8 cellular contexts compared by ENCODE assay signal in the genomic region with DNA sequence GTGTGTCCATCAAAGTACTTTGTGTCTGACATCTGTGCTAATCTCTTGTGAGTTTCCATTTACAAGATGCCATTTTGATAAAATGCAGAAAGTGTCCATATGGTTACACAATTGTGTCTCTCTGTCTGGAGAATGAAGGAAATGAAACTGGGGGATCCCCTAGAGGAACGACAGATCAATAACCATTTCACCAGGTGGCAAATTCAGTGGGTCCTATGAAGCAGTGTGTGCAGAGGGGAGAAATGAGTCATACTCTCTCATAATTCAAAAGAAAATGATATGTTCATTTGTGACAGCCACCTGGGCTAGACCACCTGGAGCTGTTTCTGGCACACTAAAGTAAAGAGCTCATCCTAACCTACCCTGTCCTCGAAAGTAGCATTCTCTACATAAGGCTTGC. TPM values are rescaled to one million over a fixed set of nuclear protein-coding genes. Genes with fewer than 3 reads are reported as not detected.
DNase-seq lines count a peak whose midpoint lies in the region; ATAC-seq and TF ChIP-seq lines count a peak whose summit lies in the region.

No MANE protein-coding gene starts in this region.

- H3K4me1 Mint-ChIP-seq in T-cell, result peaks cover 48 to 64% (median 63%) of the 10 kb centered on the region in 3 donors
- H3K4me1 Mint-ChIP-seq in nephron progenitor cell, result peaks cover 53% of the 10 kb centered on the region

- H3F3A ChIP-seq in PC-9 (ENCODE audit: insufficient read depth, low read depth), result peaks cover 6% of the 10 kb centered on the region; the same call in 1 of the 2 replicates

- H3K27ac Mint-ChIP-seq in T-cell (peak overlapping the region; percentile 70 to 83), nephron progenitor cell (no peak overlapping the region)

- CTCF ChIA-PET in T-cell (lab: Charles Lee), result no interaction called here
- CTCF ChIA-PET in PC-9 (lab: Charles Lee), result no interaction called here

- H2AFZ ChIP-seq in PC-9, result no peak overlapping the region

- POLR2A ChIA-PET in T-cell (lab: Charles Lee) (interaction anchor here in 1 of 2 donors (0.5 kb wide), 1 partner anchor 43 kb away, joined by 3 read pairs; no protein-coding TSS in a partner anchor), PC-9 (lab: Charles Lee; ENCODE audit: unreplicated experiment) (no interaction called here)

- ATAC-seq in HG03108 (IDR thresholded peaks at IDR 0.05; ENCODE audit: unreplicated experiment) (peak; percentile 81), T-cell (replicated peaks in 1 of 4) (peak; percentile 65 to 79 (median 68))

- H4K20me1 ChIP-seq in BLaER1 (no peaks in the 10 kb centered on the region), PC-9 (ENCODE audit: insufficient read depth) (no peaks in the 10 kb centered on the region)

- H3K4me3 Mint-ChIP-seq in T-cell, result peak overlapping the region; percentile 5 to 57 (median 23)
- no peak overlapping the region for H3K4me3 Mint-ChIP-seq in nephron progenitor cell

- H3K9me3 Mint-ChIP-seq in T-cell (no peaks in the 10 kb centered on the region), nephron progenitor cell (no peaks in the 10 kb centered on the region)

- no peak overlapping the region for H3K9ac ChIP-seq in BLaER1

- H3K9me2 ChIP-seq in PC-9 (ENCODE audit: insufficient read depth), result no peaks in the 10 kb centered on the region

- 5% methylated on average over 2 of the region's 2 CpGs for WGBS in thymus

- H3K27me3 ChIP-seq in BLaER1 (no peaks in the 10 kb centered on the region), thymus (ENCODE audit: control insufficient read depth, insufficient read depth) (no peaks in the 10 kb centered on the region), PC-9 (ENCODE audit: insufficient read depth, low read depth) (no peaks in the 10 kb centered on the region)

- no TSS peak for BruUV-seq in PC-9 (replicated peaks; lab: Mats Ljungman, UMichigan)

- H3K27me3 Mint-ChIP-seq in T-cell (no peaks in the 10 kb centered on the region), nephron progenitor cell (ENCODE audit: low read depth, poor library complexity) (no peaks in the 10 kb centered on the region)

- no peaks in the 10 kb centered on the region for H3K79me2 ChIP-seq in PC-9 (ENCODE audit: low read depth)

- DNase-seq in GM19238 (ENCODE audit: insufficient read length, low spot score) (peak; percentile 55), T-cell (peak in 2 of 34 experiments; percentile 13 to 25), nephron progenitor cell (no peak), PC-9 (no peak), activated gamma-delta T cell (lab: John Stamatoyannopoulos, UW) (no peak)

- H3K36me3 Mint-ChIP-seq in T-cell (no peaks in the 10 kb centered on the region), nephron progenitor cell (ENCODE audit: low read depth) (no peaks in the 10 kb centered on the region)

- TF ChIP-seq CTCF in nephron progenitor cell (IDR thresholded peaks at IDR 0.05) (no peak), PC-9 (conservative IDR thresholded peaks at IDR 0.05) (no peak)

- no peaks in the 10 kb centered on the region for H3K9me3 ChIP-seq in BLaER1
- H3K9me3 ChIP-seq in thymus (ENCODE audit: control insufficient read depth), result no peaks in the 10 kb centered on the region
- H3K9me3 ChIP-seq in PC-9 (ENCODE audit: insufficient read depth, low read depth), result no peaks in the 10 kb centered on the region

- intact Hi-C loops in PC-9 (cut with micrococcal nuclease; ENCODE audit: unreplicated experiment), result no loop called here

- H3K4me1 ChIP-seq in BLaER1 (peaks cover 50% of the 10 kb centered on the region), thymus (ENCODE audit: control insufficient read depth, insufficient read depth, low read length) (peaks cover 27% of the 10 kb centered on the region), PC-9 (replicated peaks; ENCODE audit: insufficient read depth) (peaks cover 18% of the 10 kb centered on the region)

- H3K27ac ChIP-seq in BLaER1, result no peak overlapping the region
- peak overlapping the region; percentile 38 for H3K27ac ChIP-seq in thymus (ENCODE audit: low read depth)
- H3K27ac ChIP-seq in PC-9, result no peak overlapping the region

- H3K36me3 ChIP-seq in BLaER1 (no peaks in the 10 kb centered on the region), thymus (ENCODE audit: control insufficient read depth, insufficient read depth) (no peaks in the 10 kb centered on the region), PC-9 (ENCODE audit: low read depth) (no peaks in the 10 kb centered on the region)

- H3K4me3 ChIP-seq in BLaER1 (no peak overlapping the region), thymus (ENCODE audit: low read length) (no peak overlapping the region), PC-9 (no peak overlapping the region)

- H3K4me2 ChIP-seq in BLaER1 (peak overlapping the region; percentile 72), PC-9 (no peak overlapping the region)

RNA-seq across cellular contexts. Expression of gene CD47, which starts 10.1 kb away (rescaled TPM):
- total RNA-seq in T-cell (100 to 1,000 TPM; 154 to 186 (median 161) TPM), PC-9 (2021) (74.8 and 76.9 TPM in 2 replicates)
- polyA plus RNA-seq in thymus, result 65.8 TPM
